1 cellular context compared by ENCODE assay signal in genomic region chr13:48000559-48001126, GRCh38.
TF ChIP-seq lines count a peak whose summit lies in the region.

No MANE protein-coding gene starts in this region.

TF ChIP-seq in SK-N-SH treated with all-trans-retinoic acid at 6 μM for 48 hours, 23 proteins besides CTCF, POLR2A, EP300 and RAD21 (continued from another document):
- TF ChIP-seq CSRNP3 (CRISPR knock-in tag; IDR thresholded peaks at IDR 0.05) = no peak
